ENCODE assay signal across 9 cellular contexts in genomic region chr14:35390577-35391387, GRCh38. TPM values are rescaled to one million over a fixed set of nuclear protein-coding genes. Genes with fewer than 3 reads are reported as not detected.
DNase-seq lines count a peak whose midpoint lies in the region; ATAC-seq lines count a peak whose summit lies in the region.
"Had no signal": no experiment of that assay in that cellular context is flagged by ENCODE, and none has a peak within 500 bp of the region (broad histone marks: within the 10 kb centered on the region; RNA-seq: fewer than 3 reads in every experiment).

No MANE protein-coding gene starts in this region.

- H3K9ac ChIP-seq in mesenchymal stem cell (ENCODE audit: low read length), result no peak overlapping the region

- no peak overlapping the region for H3K4me3 ChIP-seq in mesenchymal stem cell (ENCODE audit: insufficient read depth in 1 of 2, low read depth in 1 of 2, low read length in 2 of 2)

- peak; percentile 68 for ATAC-seq in HG02798 (IDR thresholded peaks at IDR 0.05; ENCODE audit: poor library complexity, unreplicated experiment)
- no peak for ATAC-seq in HG02571 (IDR thresholded peaks at IDR 0.05; ENCODE audit: unreplicated experiment)

- no peaks in the 10 kb centered on the region for H3K9me3 ChIP-seq in mesenchymal stem cell (ENCODE audit: control insufficient read depth, low read length)

- peak overlapping the region; percentile 40 for H2AK5ac ChIP-seq in mesenchymal stem cell (ENCODE audit: low read length, severe bottlenecking)

- no peaks in the 10 kb centered on the region for H3K27me3 ChIP-seq in mesenchymal stem cell (ENCODE audit: control insufficient read depth in 1 of 2, insufficient read depth in 1 of 2, low read length in 2 of 2)

- peak overlapping the region in 1 of 2 experiments; percentile 88 for H2BK12ac ChIP-seq in mesenchymal stem cell (ENCODE audit: low read length in 2 of 2)

- no peak overlapping the region for H3K4me2 ChIP-seq in mesenchymal stem cell (ENCODE audit: low read length, poor library complexity, severe bottlenecking)

- no peaks in the 10 kb centered on the region for H3K79me1 ChIP-seq in mesenchymal stem cell (replicated peaks; ENCODE audit: low read length, poor library complexity, severe bottlenecking)

- H3K18ac ChIP-seq in mesenchymal stem cell (ENCODE audit: low read depth in 1 of 2, low read length in 2 of 2), result peak overlapping the region; percentile 46 to 58

- no peak overlapping the region for H2BK5ac ChIP-seq in mesenchymal stem cell (ENCODE audit: low read depth, low read length, poor library complexity, severe bottlenecking)

- 69% methylated on average over 9 of the region's 9 CpGs for WGBS in mesenchymal stem cell

- H2BK15ac ChIP-seq in mesenchymal stem cell (ENCODE audit: low read depth, poor library complexity, severe bottlenecking), result peak overlapping the region; percentile 91

- H3K4me1 ChIP-seq in mesenchymal stem cell (ENCODE audit: control insufficient read depth, insufficient read depth, low read depth, low read length), result peaks cover 15% of the 10 kb centered on the region

- DNase-seq in DMS53 (lab: John Stamatoyannopoulos, UW) (peak; percentile 19), DMS53 treated with DMSO at 0.1 percent for 48 hours (lab: John Stamatoyannopoulos, UW; ENCODE audit: unreplicated experiment) (no peak), SHP77 (lab: John Stamatoyannopoulos, UW) (peak; percentile 75 to 78), mesenchymal stem cell (peak; percentile 84), cerebellar cortex (ENCODE audit: low spot score) (no peak), germinal center (ENCODE audit: low spot score) (no peak)
- DNase-seq: NCI-H2227 treated with DMSO at 0.1 percent for 48 hours had no signal

- peak overlapping the region in 1 of 2 experiments; percentile 18 for H3K14ac ChIP-seq in mesenchymal stem cell (ENCODE audit: low read length in 2 of 2)

- no peak overlapping the region for H3K4ac ChIP-seq in mesenchymal stem cell (ENCODE audit: low read depth in 1 of 2, low read length in 2 of 2)

- H4K91ac ChIP-seq in mesenchymal stem cell (ENCODE audit: low read length), result peak overlapping the region; percentile 47

- H4K8ac ChIP-seq in mesenchymal stem cell (ENCODE audit: low read length), result no peak overlapping the region

- no peak overlapping the region for H2AFZ ChIP-seq in mesenchymal stem cell (ENCODE audit: low read depth, low read length)

- no peak overlapping the region for H3K27ac ChIP-seq in mesenchymal stem cell (ENCODE audit: low read length, poor library complexity, severe bottlenecking)

- H2BK120ac ChIP-seq in mesenchymal stem cell (ENCODE audit: low read depth, low read length), result no peak overlapping the region

- H3K36me3 ChIP-seq in mesenchymal stem cell (ENCODE audit: control insufficient read depth in 1 of 2, insufficient read depth in 2 of 2, low read depth in 1 of 2, low read length in 2 of 2), result no peaks in the 10 kb centered on the region

- H3K23ac ChIP-seq in mesenchymal stem cell (ENCODE audit: low read length in 2 of 2), result no peak overlapping the region

RNA-seq across cellular contexts. Expression of gene NFKBIA, which starts 13.8 kb away (rescaled TPM):
- 80.0 TPM for polyA plus RNA-seq in mesenchymal stem cell (2013, experiment 1 of 2)
- polyA plus RNA-seq in mesenchymal stem cell (2013, experiment 2 of 2), result 75.3 TPM

Comparison
In these comparisons a context has a peak if more than half of its experiments do, and no peak if none do; other contexts are left out.
1. DNase-seq: peak in DMS53 (single experiment), SHP77 (2 of 2) and mesenchymal stem cell (single experiment); none in DMS53 treated with DMSO at 0.1 percent for 48 hours (single experiment), cerebellar cortex (single experiment) and germinal center (single experiment).